In genomic region chr17:43431741-43432523, GRCh38 we compare ENCODE assay signal across 13 cellular contexts. TPM values are rescaled to one million over a fixed set of nuclear protein-coding genes. Genes with fewer than 3 reads are reported as not detected.
DNase-seq lines count a peak whose midpoint lies in the region; ATAC-seq and TF ChIP-seq lines count a peak whose summit lies in the region.
"Had no signal": no experiment of that assay in that cellular context is flagged by ENCODE, and none has a peak within 500 bp of the region (broad histone marks: within the 10 kb centered on the region; RNA-seq: fewer than 3 reads in every experiment).

No MANE protein-coding gene starts in this region.

- H3K36me3 ChIP-seq in adipocyte (ENCODE audit: control insufficient read depth, insufficient read depth, low read length, severe bottlenecking) (no peaks in the 10 kb centered on the region), thyroid gland (no peaks in the 10 kb centered on the region)
- H3K36me3 ChIP-seq: HAP-1 had no signal

- H3K27ac ChIP-seq in right cardiac atrium (ENCODE audit: low read length) (peak overlapping the region; percentile 36), thyroid gland (peak overlapping the region; percentile 75 to 98 (median 91))
- H3K27ac ChIP-seq: RWPE1 had no signal

- DNase-seq in NCI-H1417 (lab: John Stamatoyannopoulos, UW): peak in 2 of 3 experiments; percentile 73 to 92
- DNase-seq in NCI-H1417 treated with DMSO at 0.1 percent for 48 hours (lab: John Stamatoyannopoulos, UW): no peak
- no peak for DNase-seq in adipocyte (ENCODE audit: low read depth)
- DNase-seq in right cardiac atrium: peak; percentile 41 to 69 (median 53)
- DNase-seq in thyroid gland: no peak
- DNase-seq in GM10266 (ENCODE audit: extremely low spot score): no peak
- DNase-seq in stimulated activated naive CD4-positive, alpha-beta T cell (lab: John Stamatoyannopoulos, UW): no peak
- DNase-seq in kidney glomerular epithelial cell (lab: John Stamatoyannopoulos, UW): no peak
- DNase-seq: activated CD4-positive, CD25-positive, alpha-beta regulatory T cell; cerebellar nuclear complex; hippocampal formation had no signal

- ATAC-seq in right cardiac atrium: peak; percentile 80 to 87

- TF ChIP-seq POLR2A in thyroid gland (IDR thresholded peaks at IDR 0.05): no peak

- H3K9ac ChIP-seq in adipocyte (ENCODE audit: low read length): peak overlapping the region; percentile 9

- no peaks in the 10 kb centered on the region for H3K27me3 ChIP-seq in adipocyte (replicated peaks; ENCODE audit: control insufficient read depth, insufficient read depth, low read length)
- no peaks in the 10 kb centered on the region for H3K27me3 ChIP-seq in right cardiac atrium (ENCODE audit: control insufficient read depth, insufficient read depth)
- H3K27me3 ChIP-seq in thyroid gland: no peaks in the 10 kb centered on the region

- 38% methylated on average over 9 of the region's 9 CpGs for WGBS in right cardiac atrium
- WGBS in thyroid gland, 2 donors: 47 to 64% methylated on average over 9 of the region's 9 CpGs

- TF ChIP-seq CTCF in thyroid gland (IDR thresholded peaks at IDR 0.05): no peak
- TF ChIP-seq CTCF in GM10266 (IDR thresholded peaks at IDR 0.05; ENCODE audit: control insufficient read depth, insufficient read depth, low read depth, missing control alignments): no peak

- no peaks in the 10 kb centered on the region for H3K9me3 ChIP-seq in adipocyte (ENCODE audit: control insufficient read depth, low read length)
- H3K9me3 ChIP-seq in right cardiac atrium (ENCODE audit: control insufficient read depth, low read length): no peaks in the 10 kb centered on the region
- no peaks in the 10 kb centered on the region for H3K9me3 ChIP-seq in thyroid gland
- H3K9me3 ChIP-seq: HAP-1 had no signal

- intact Hi-C loops in right cardiac atrium (cut with DNase I) (no loop called here), thyroid gland (cut with DNase I) (no loop called here)

- H3K4me3 ChIP-seq in adipocyte (ENCODE audit: low read length): peak overlapping the region; percentile 15
- H3K4me3 ChIP-seq in right cardiac atrium (ENCODE audit: low read length): no peak overlapping the region
- no peak overlapping the region for H3K4me3 ChIP-seq in thyroid gland (replicated peaks in 1 of 3)
- H3K4me3 ChIP-seq: HAP-1 had no signal

- H3K4me1 ChIP-seq in adipocyte (ENCODE audit: control insufficient read depth, insufficient read depth, low read length) (peaks cover 39% of the 10 kb centered on the region), right cardiac atrium (ENCODE audit: control insufficient read depth, insufficient read depth, low read length) (no peaks in the 10 kb centered on the region), thyroid gland (peaks cover 24 to 57% of the 10 kb centered on the region in 2 donors)

RNA-seq across cellular contexts. Expression of gene ARL4D, which starts 33.1 kb away (rescaled TPM):
- total RNA-seq in right cardiac atrium (10 to 100 TPM; 10.8 to 24.5 (median 18.0) TPM), thyroid gland (10 to 100 TPM; 32.8 to 57.4 (median 48.9) TPM)
- polyA plus RNA-seq in right cardiac atrium: 13.0 TPM

RNA-seq across cellular contexts. Expression of gene DHX8, which starts 51.8 kb away (rescaled TPM):
- 10 to 100 TPM; 23.1 to 38.8 (median 29.2) TPM for total RNA-seq in right cardiac atrium
- polyA plus RNA-seq in right cardiac atrium: 12.8 TPM
- total RNA-seq in thyroid gland: 100 to 1,000 TPM in 2 of 4 donors, 10 to 100 TPM in 2; 31.4 to 864 (median 78.8) TPM

Comparison
In these comparisons a context has a peak if more than half of its experiments do, and no peak if none do; other contexts are left out.
1. DNase-seq: peak in NCI-H1417 (2 of 3) and right cardiac atrium (3 of 3); none in NCI-H1417 treated with DMSO at 0.1 percent for 48 hours (single experiment), adipocyte (single experiment), thyroid gland (0 of 2), GM10266 (single experiment), stimulated activated naive CD4-positive, alpha-beta T cell (0 of 6) and kidney glomerular epithelial cell (single experiment).